In the genomic region with DNA sequence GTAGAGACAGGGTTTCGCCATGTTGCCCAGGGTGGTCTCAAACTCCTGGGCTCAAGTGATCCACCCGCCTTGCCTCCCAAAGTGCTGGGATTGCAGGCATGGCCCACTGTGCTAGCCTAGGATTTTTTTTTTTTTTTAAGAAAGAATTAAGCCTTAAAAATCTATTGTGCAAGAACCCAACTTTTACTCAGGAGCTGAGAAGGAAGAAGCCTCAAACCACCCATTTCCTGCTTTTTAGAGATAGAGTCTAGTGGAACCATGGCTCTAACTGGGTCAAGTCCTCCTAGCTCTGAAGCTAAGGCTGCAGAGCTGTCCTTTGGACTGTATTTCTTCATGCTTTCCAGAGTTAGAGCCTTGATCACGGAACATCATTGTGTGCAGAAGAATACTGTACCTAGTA, we compare ENCODE assay signal across 20 cellular contexts. TPM values are rescaled to one million over a fixed set of nuclear protein-coding genes. Genes with fewer than 3 reads are reported as not detected.
DNase-seq lines count a peak whose midpoint lies in the region; ATAC-seq and TF ChIP-seq lines count a peak whose summit lies in the region.
"Had no signal": no experiment of that assay in that cellular context is flagged by ENCODE, and none has a peak within 500 bp of the region (broad histone marks: within the 10 kb centered on the region; RNA-seq: fewer than 3 reads in every experiment).

No MANE protein-coding gene starts in this region.

- H3K18ac ChIP-seq in trophoblast cell (ENCODE audit: low read length) = no peak overlapping the region

- no peak overlapping the region for H3K9ac ChIP-seq in trophoblast cell (ENCODE audit: low read length)

- peaks cover 17% of the 10 kb centered on the region for H3K36me3 ChIP-seq in upper lobe of right lung
- H3K36me3 ChIP-seq in trophoblast cell (ENCODE audit: control insufficient read depth in 1 of 2, insufficient read depth in 2 of 2, low read length in 2 of 2) = peaks cover 3 to 10% of the 10 kb centered on the region in 2 experiments
- H3K36me3 ChIP-seq in H7 (replicated peaks; ENCODE audit: control insufficient read depth, insufficient read depth, low read length) = peaks cover 3% of the 10 kb centered on the region
- H3K36me3 ChIP-seq: ovary had no signal

- peaks cover 3% of the 10 kb centered on the region for H3K79me1 ChIP-seq in trophoblast cell (ENCODE audit: low read length)

- no peak overlapping the region for H2BK12ac ChIP-seq in trophoblast cell (ENCODE audit: low read length)

- H3K4ac ChIP-seq in trophoblast cell (ENCODE audit: low read depth, low read length) = no peak overlapping the region

- no peak overlapping the region for H4K12ac ChIP-seq in trophoblast cell (ENCODE audit: low read depth, low read length)

- no peak overlapping the region for H2BK120ac ChIP-seq in trophoblast cell (ENCODE audit: insufficient read depth, low read length, poor library complexity)

- no peak for DNase-seq in activated naive CD4-positive, alpha-beta T cell (lab: John Stamatoyannopoulos, UW)
- peak; percentile 65 for DNase-seq in NOMO-1 treated with DMSO at 0.1 percent for 48 hours (lab: John Stamatoyannopoulos, UW; ENCODE audit: unreplicated experiment)
- DNase-seq in activated naive CD8-positive, alpha-beta T cell treated with anti-CD3 and anti-CD28 coated beads, Interleukin-2, amount 10 ng/mL, durations not matched to agents 7 days and 5 days = no peak
- DNase-seq in upper lobe of right lung = no peak
- DNase-seq in trophoblast cell = no peak
- no peak for DNase-seq in H7
- DNase-seq: activated B cell treated with CpG ODN at 0.5 μM for 24 hours; cortex of kidney; DMS 273 treated with DMSO at 0.1 percent for 48 hours; head of caudate nucleus; kidney; NCI-H1092; NK-92 treated with Interleukin-12 subunit alpha and Interleukin-12 subunit beta, amount 100 ng/mL, for 24 hours; ovary; SJCRH30; stimulated activated naive B cell treated with anti-CD40 and anti-IgM and Interleukin-4, amounts not matched to agents 10 μg/mL and 1 μg/mL and 100 μg/mL, for 72 hours; upper lobe of left lung had no signal

- no peak overlapping the region for H3K23ac ChIP-seq in trophoblast cell (ENCODE audit: low read length)

- no peaks in the 10 kb centered on the region for H3K27me3 Mint-ChIP-seq in activated naive CD4-positive, alpha-beta T cell treated with anti-CD3 and anti-CD28 coated beads, Interleukin-2, amount 50 U/mL, for 24 hours
- H3K27me3 Mint-ChIP-seq in activated naive CD8-positive, alpha-beta T cell treated with anti-CD3 and anti-CD28 coated beads, Interleukin-2, amount 10 ng/mL, durations not matched to agents 7 days and 5 days = no peaks in the 10 kb centered on the region
- H3K27me3 Mint-ChIP-seq: activated B cell treated with CpG ODN at 0.5 μM for 24 hours; stimulated activated naive B cell treated with anti-CD40 and anti-IgM and Interleukin-4, amounts not matched to agents 10 μg/mL and 1 μg/mL and 100 μg/mL, for 72 hours had no signal

- H3K4me3 ChIP-seq in upper lobe of right lung (no peak overlapping the region), trophoblast cell (ENCODE audit: low read depth, low read length) (no peak overlapping the region), H7 (ENCODE audit: insufficient read depth, low read depth, low read length) (no peak overlapping the region)
- H3K4me3 ChIP-seq: ascending aorta, ovary, SJCRH30, upper lobe of left lung had no signal

- H3K9me3 Mint-ChIP-seq in activated naive CD4-positive, alpha-beta T cell treated with anti-CD3 and anti-CD28 coated beads, Interleukin-2, amount 50 U/mL, for 24 hours = no peaks in the 10 kb centered on the region
- H3K9me3 Mint-ChIP-seq in activated naive CD8-positive, alpha-beta T cell treated with anti-CD3 and anti-CD28 coated beads, Interleukin-2, amount 10 ng/mL, durations not matched to agents 7 days and 5 days = no peaks in the 10 kb centered on the region
- H3K9me3 Mint-ChIP-seq: activated B cell treated with CpG ODN at 0.5 μM for 24 hours; stimulated activated naive B cell treated with anti-CD40 and anti-IgM and Interleukin-4, amounts not matched to agents 10 μg/mL and 1 μg/mL and 100 μg/mL, for 72 hours had no signal

- H3K9me3 ChIP-seq in upper lobe of right lung (no peaks in the 10 kb centered on the region), trophoblast cell (ENCODE audit: insufficient read depth, low read depth, low read length) (no peaks in the 10 kb centered on the region)
- H3K9me3 ChIP-seq: ascending aorta, ovary, SJCRH30, upper lobe of left lung had no signal

- intact Hi-C loops in upper lobe of right lung (cut with DNase I) = no loop called here

- H3K27me3 ChIP-seq in upper lobe of right lung (no peaks in the 10 kb centered on the region), trophoblast cell (ENCODE audit: insufficient read depth, low read length) (no peaks in the 10 kb centered on the region), H7 (ENCODE audit: control insufficient read depth, insufficient read depth, low read length) (no peaks in the 10 kb centered on the region)
- H3K27me3 ChIP-seq: ascending aorta, ovary, SJCRH30, upper lobe of left lung had no signal

- no peak overlapping the region for H2BK5ac ChIP-seq in trophoblast cell (ENCODE audit: low read depth, low read length, poor library complexity)

- H4K8ac ChIP-seq in trophoblast cell (ENCODE audit: low read depth, low read length) = no peak overlapping the region

- H3K4me1 Mint-ChIP-seq in activated naive CD4-positive, alpha-beta T cell treated with anti-CD3 and anti-CD28 coated beads, Interleukin-2, amount 50 U/mL, for 24 hours = peaks cover 49% of the 10 kb centered on the region
- peaks cover 30% of the 10 kb centered on the region for H3K4me1 Mint-ChIP-seq in activated naive CD8-positive, alpha-beta T cell treated with anti-CD3 and anti-CD28 coated beads, Interleukin-2, amount 10 ng/mL, durations not matched to agents 7 days and 5 days

- ATAC-seq in activated naive CD8-positive, alpha-beta T cell treated with anti-CD3 and anti-CD28 coated beads, Interleukin-2, amount 10 ng/mL, durations not matched to agents 7 days and 5 days (ENCODE audit: low read depth) = no peak
- no peak for ATAC-seq in upper lobe of right lung
- no peak for ATAC-seq in HG02970 (IDR thresholded peaks at IDR 0.05; ENCODE audit: low FRiP score, unreplicated experiment)
- ATAC-seq: stimulated activated naive B cell treated with anti-CD40 and anti-IgM and Interleukin-4, amounts not matched to agents 10 μg/mL and 1 μg/mL and 100 μg/mL, for 72 hours had no signal

- H3K27ac ChIP-seq in upper lobe of right lung = peak overlapping the region; percentile 0
- H3K27ac ChIP-seq in trophoblast cell (ENCODE audit: low read depth, low read length) = no peak overlapping the region
- H3K27ac ChIP-seq: ascending aorta, ovary, SJCRH30 had no signal

- no peak overlapping the region for H3K4me3 Mint-ChIP-seq in activated naive CD4-positive, alpha-beta T cell treated with anti-CD3 and anti-CD28 coated beads, Interleukin-2, amount 50 U/mL, for 24 hours
- peak overlapping the region; percentile 13 for H3K4me3 Mint-ChIP-seq in activated naive CD8-positive, alpha-beta T cell treated with anti-CD3 and anti-CD28 coated beads, Interleukin-2, amount 10 ng/mL, durations not matched to agents 7 days and 5 days
- H3K4me3 Mint-ChIP-seq: activated B cell treated with CpG ODN at 0.5 μM for 24 hours; stimulated activated naive B cell treated with anti-CD40 and anti-IgM and Interleukin-4, amounts not matched to agents 10 μg/mL and 1 μg/mL and 100 μg/mL, for 72 hours had no signal

- H3K27ac Mint-ChIP-seq in activated naive CD4-positive, alpha-beta T cell treated with anti-CD3 and anti-CD28 coated beads, Interleukin-2, amount 50 U/mL, for 24 hours = peak overlapping the region; percentile 99
- peak overlapping the region; percentile 93 for H3K27ac Mint-ChIP-seq in activated naive CD8-positive, alpha-beta T cell treated with anti-CD3 and anti-CD28 coated beads, Interleukin-2, amount 10 ng/mL, durations not matched to agents 7 days and 5 days
- H3K27ac Mint-ChIP-seq: activated B cell treated with CpG ODN at 0.5 μM for 24 hours; stimulated activated naive B cell treated with anti-CD40 and anti-IgM and Interleukin-4, amounts not matched to agents 10 μg/mL and 1 μg/mL and 100 μg/mL, for 72 hours had no signal

- POLR2A ChIA-PET in activated naive CD8-positive, alpha-beta T cell treated with anti-CD3 and anti-CD28 coated beads, Interleukin-2, amount 10 ng/mL, durations not matched to agents 7 days and 5 days (lab: Charles Lee) = interaction anchor here (0.7 to 3.0 kb wide), 5 partner anchors 9 to 39 kb away, joined by 4 to 29 read pairs (median 5); a partner anchor contains a TSS

- H2AK5ac ChIP-seq in trophoblast cell (ENCODE audit: low read length) = no peak overlapping the region

- H3K14ac ChIP-seq in trophoblast cell (ENCODE audit: low read length) = no peak overlapping the region

- peaks cover 10% of the 10 kb centered on the region for H3K36me3 Mint-ChIP-seq in activated naive CD4-positive, alpha-beta T cell treated with anti-CD3 and anti-CD28 coated beads, Interleukin-2, amount 50 U/mL, for 24 hours
- H3K36me3 Mint-ChIP-seq in activated naive CD8-positive, alpha-beta T cell treated with anti-CD3 and anti-CD28 coated beads, Interleukin-2, amount 10 ng/mL, durations not matched to agents 7 days and 5 days = peaks cover 3% of the 10 kb centered on the region

- H3K79me2 ChIP-seq in trophoblast cell (ENCODE audit: control insufficient read depth, insufficient read depth, low read length, poor library complexity) = peaks cover 7% of the 10 kb centered on the region

- peaks cover 18% of the 10 kb centered on the region for H3K4me1 ChIP-seq in upper lobe of right lung
- H3K4me1 ChIP-seq in trophoblast cell (ENCODE audit: control insufficient read depth in 1 of 2, insufficient read depth in 2 of 2, low read length in 2 of 2) = peaks cover 0 to 3% of the 10 kb centered on the region in 2 experiments

- WGBS in trophoblast cell (ENCODE audit: extremely low coverage, insufficient coverage, insufficient read length) = no CpG with 5 or more reads among the region's 3 CpGs

- no peak for TF ChIP-seq CTCF in upper lobe of right lung (IDR thresholded peaks at IDR 0.05)

- no peak overlapping the region for H4K91ac ChIP-seq in trophoblast cell (ENCODE audit: low read depth, low read length)

- no peak overlapping the region for H2AFZ ChIP-seq in trophoblast cell (ENCODE audit: insufficient read depth, low read length, poor library complexity)

- H3K4me2 ChIP-seq in trophoblast cell (ENCODE audit: low read length) = no peak overlapping the region

RNA-seq across cellular contexts. Expression of a gene that starts 1.3 kb away (rescaled TPM):
- total RNA-seq in activated naive CD8-positive, alpha-beta T cell treated with anti-CD3 and anti-CD28 coated beads, Interleukin-2, amount 10 ng/mL, durations not matched to agents 7 days and 5 days = 10 to 100 TPM; 23.0 to 24.4 TPM
- 24.3 TPM for total RNA-seq in upper lobe of right lung
- polyA plus RNA-seq in trophoblast cell (2013) = 18.6 and 18.9 TPM in 2 replicates
- 57.7 and 67.8 TPM in 2 replicates for total RNA-seq in H7 (2014; rRNA removed; shearing (Covaris generic))

RNA-seq across cellular contexts. Expression of a gene that starts 8.8 kb away (rescaled TPM):
- total RNA-seq in activated naive CD8-positive, alpha-beta T cell treated with anti-CD3 and anti-CD28 coated beads, Interleukin-2, amount 10 ng/mL, durations not matched to agents 7 days and 5 days = 1 to 10 TPM; 3.8 to 4.1 TPM
- total RNA-seq in upper lobe of right lung = 8.0 TPM
- polyA plus RNA-seq in trophoblast cell (2013) = 2.7 and 2.8 TPM in 2 replicates
- total RNA-seq in H7 (2014; rRNA removed; shearing (Covaris generic)) = 3.2 and 3.6 TPM in 2 replicates

RNA-seq across cellular contexts. Expression of a gene that starts 9.3 kb away (rescaled TPM):
- 10 to 100 TPM; 13.9 to 14.9 TPM for total RNA-seq in activated naive CD8-positive, alpha-beta T cell treated with anti-CD3 and anti-CD28 coated beads, Interleukin-2, amount 10 ng/mL, durations not matched to agents 7 days and 5 days
- 26.9 TPM for total RNA-seq in upper lobe of right lung
- 7.1 and 7.9 TPM in 2 replicates for polyA plus RNA-seq in trophoblast cell (2013)
- 7.1 and 13.8 TPM in 2 replicates for total RNA-seq in H7 (2014; rRNA removed; shearing (Covaris generic))

RNA-seq across cellular contexts. Expression of a gene that starts 14.4 kb away (rescaled TPM):
- 1 to 10 TPM; 2.4 to 2.6 TPM for total RNA-seq in activated naive CD8-positive, alpha-beta T cell treated with anti-CD3 and anti-CD28 coated beads, Interleukin-2, amount 10 ng/mL, durations not matched to agents 7 days and 5 days
- total RNA-seq in upper lobe of right lung = 2.0 TPM
- polyA plus RNA-seq in trophoblast cell (2013) = 0.48 and 0.51 TPM in 2 replicates
- 0.26 and 0.59 TPM in 2 replicates for total RNA-seq in H7 (2014; rRNA removed; shearing (Covaris generic))
- total RNA-seq: ascending aorta had no signal

RNA-seq across cellular contexts. Expression of a gene that starts 26.3 kb away (rescaled TPM):
- 10 to 100 TPM; 37.1 to 38.3 TPM for total RNA-seq in activated naive CD8-positive, alpha-beta T cell treated with anti-CD3 and anti-CD28 coated beads, Interleukin-2, amount 10 ng/mL, durations not matched to agents 7 days and 5 days
- 21.2 TPM for total RNA-seq in upper lobe of right lung
- polyA plus RNA-seq in trophoblast cell (2013) = 1.1 and 1.4 TPM in 2 replicates
- 1.9 and 4.3 TPM in 2 replicates for total RNA-seq in H7 (2014; rRNA removed; shearing (Covaris generic))
